12 cellular contexts compared by ENCODE assay signal in the genomic region with DNA sequence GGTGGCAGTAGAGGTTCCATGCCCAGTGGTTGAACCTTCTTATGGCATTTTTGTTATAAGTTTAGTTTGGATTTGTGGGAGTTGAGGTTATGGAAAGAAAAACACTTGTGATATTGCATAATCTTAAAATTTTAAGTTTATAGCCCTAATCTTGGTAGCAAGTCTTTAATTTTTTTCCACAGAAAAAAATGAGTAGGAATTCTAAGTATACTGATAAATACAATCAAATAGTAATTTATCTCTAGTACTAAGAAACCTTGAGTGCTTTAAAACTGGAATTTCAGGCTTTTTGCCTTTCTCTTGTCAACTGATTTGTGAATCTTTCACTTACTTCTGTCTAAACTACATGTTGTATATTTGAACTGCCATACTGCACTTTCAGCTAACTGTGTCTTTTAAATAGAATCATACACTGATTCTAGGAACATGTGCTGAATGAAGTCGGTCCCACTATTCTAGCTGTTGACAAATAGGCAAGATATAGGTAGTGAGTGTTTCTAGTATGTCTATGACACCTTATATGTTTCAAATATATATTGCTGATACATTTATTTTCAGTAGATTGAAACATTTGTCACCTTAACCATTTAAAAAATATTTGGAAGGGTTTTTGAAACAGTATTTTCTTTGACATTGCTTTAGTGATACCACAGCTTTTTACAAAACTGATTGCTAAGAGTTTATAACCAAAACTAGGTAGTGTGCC. TPM values are rescaled to one million over a fixed set of nuclear protein-coding genes. Genes with fewer than 3 reads are reported as not detected.
A peak's percentile ranks its signal among the peaks of the same experiment; 100 is the strongest.
DNase-seq lines count a peak whose midpoint lies in the region; ATAC-seq, FAIRE-seq and TF ChIP-seq lines count a peak whose summit lies in the region.
"Had no signal": no experiment of that assay in that cellular context is flagged by ENCODE, and none has a peak within 500 bp of the region (broad histone marks: within the 10 kb centered on the region; RNA-seq: fewer than 3 reads in every experiment).

No MANE protein-coding gene starts in this region.

- peaks cover 72% of the 10 kb centered on the region for H3K79me2 ChIP-seq in HepG2 (ENCODE audit: insufficient read depth, low read length)

- no peak for TF ChIP-seq POLR2A in HepG2 (IDR thresholded peaks at IDR 0.05; ENCODE audit: insufficient read depth in 1 of 2, low read depth in 2 of 2, low read length in 2 of 2)
- TF ChIP-seq POLR2A in right lobe of liver (IDR thresholded peaks at IDR 0.05) = no peak
- TF ChIP-seq POLR2A in upper lobe of left lung (IDR thresholded peaks at IDR 0.05) = no peak

- ATAC-seq in HepG2 = no peak
- ATAC-seq in right lobe of liver = no peak
- ATAC-seq in WTC11 = no peak
- ATAC-seq in upper lobe of left lung (ENCODE audit: low FRiP score in 2 of 2) = no peak
- no peak for ATAC-seq in GM21717 (IDR thresholded peaks at IDR 0.05; ENCODE audit: unreplicated experiment)
- ATAC-seq: SK-N-SH treated with all-trans-retinoic acid at 6 μM for 48 hours had no signal

- no peaks in the 10 kb centered on the region for H3K27me3 Mint-ChIP-seq in WTC11 (ENCODE audit: low read depth)
- H3K27me3 Mint-ChIP-seq: memory B cell had no signal

- no peak for TF ChIP-seq CTCF in HepG2 (CRISPR knock-in tag; IDR thresholded peaks at IDR 0.05)
- TF ChIP-seq CTCF in right lobe of liver (IDR thresholded peaks at IDR 0.05) = no peak
- TF ChIP-seq CTCF in WTC11 (IDR thresholded peaks at IDR 0.05) = no peak
- TF ChIP-seq CTCF in kidney (IDR thresholded peaks at IDR 0.05; ENCODE audit: borderline replicate concordance, extremely low read depth, insufficient read depth) = no peak
- TF ChIP-seq CTCF in upper lobe of left lung (IDR thresholded peaks at IDR 0.05) = no peak

- no peaks in the 10 kb centered on the region; a peak in 1 of 5 replicates for H3K27me3 ChIP-seq in HepG2 (ENCODE audit: control insufficient read depth in 1 of 2, insufficient read depth in 2 of 2, low read length in 2 of 2)
- no peaks in the 10 kb centered on the region for H3K27me3 ChIP-seq in right lobe of liver
- no peaks in the 10 kb centered on the region for H3K27me3 ChIP-seq in upper lobe of left lung

- H3K9ac ChIP-seq in HepG2 (ENCODE audit: insufficient read depth, low read depth, low read length) = peak overlapping the region; percentile 51
- peak overlapping the region; percentile 4 to 98 for H3K9ac ChIP-seq in kidney (ENCODE audit: low read length in 2 of 2)

- no peak overlapping the region for H2AFZ ChIP-seq in HepG2 (ENCODE audit: low read length)

- peak overlapping the region; percentile 88 to 96 (median 95) for H3K4me3 ChIP-seq in HepG2 (replicated peaks in 1 of 3; ENCODE audit: insufficient read depth in 1 of 3, low read depth in 2 of 3, low read length in 3 of 3)
- H3K4me3 ChIP-seq in right lobe of liver = no peak overlapping the region
- peak overlapping the region; percentile 90 to 95 for H3K4me3 ChIP-seq in kidney (ENCODE audit: low read length in 2 of 2)
- peak overlapping the region in 3 of 4 donors; percentile 73 to 90 (median 77) for H3K4me3 ChIP-seq in upper lobe of left lung

- peaks cover 10% of the 10 kb centered on the region for H3K36me3 Mint-ChIP-seq in WTC11

- TF ChIP-seq EP300 in HepG2 (IDR thresholded peaks at IDR 0.05; ENCODE audit: low read depth in 2 of 2, low read length in 2 of 2) (no peak), HepG2 (CRISPR knock-in tag; IDR thresholded peaks at IDR 0.05; ENCODE audit: borderline replicate concordance) (no peak), upper lobe of left lung (IDR thresholded peaks at IDR 0.05) (no peak)

- H3K36me3 ChIP-seq in HepG2 (replicated peaks in 1 of 2; ENCODE audit: control insufficient read depth in 1 of 2, insufficient read depth in 2 of 2, low read length in 2 of 2) (peaks cover 3 to 16% of the 10 kb centered on the region in 2 experiments; a peak in 4 of 5 replicates), right lobe of liver (no peaks in the 10 kb centered on the region), kidney (ENCODE audit: control insufficient read depth in 1 of 2, insufficient read depth in 2 of 2, low read length in 2 of 2) (peaks cover 0 to 21% of the 10 kb centered on the region in 2 donors), upper lobe of left lung (no peaks in the 10 kb centered on the region)

- H3K4me1 Mint-ChIP-seq in WTC11 = peaks cover 50% of the 10 kb centered on the region

- POLR2A ChIA-PET in HepG2 (lab: Yijun Ruan, JAX) = interaction anchor here (0.6 to 5.1 kb wide), 6 partner anchors 9 to 75 kb away, joined by 3 to 53 read pairs (median 5); no protein-coding TSS in a partner anchor
- POLR2A ChIA-PET in WTC11 (lab: Charles Lee) = interaction anchor here (0.5 to 0.8 kb wide), 2 partner anchors 20 to 93 kb away, joined by 3 to 6 read pairs; no protein-coding TSS in a partner anchor

- TF ChIP-seq RAD21 in HepG2 (CRISPR knock-in tag; IDR thresholded peaks at IDR 0.05) = no peak

- peak overlapping the region; percentile 91 for H3K4me2 ChIP-seq in HepG2 (ENCODE audit: low read depth, low read length)

- H3K9me3 Mint-ChIP-seq in WTC11 = no peaks in the 10 kb centered on the region
- H3K9me3 Mint-ChIP-seq: memory B cell had no signal

- no peaks in the 10 kb centered on the region for H3K9me3 ChIP-seq in HepG2 (ENCODE audit: low read length)
- no peaks in the 10 kb centered on the region for H3K9me3 ChIP-seq in right lobe of liver
- H3K9me3 ChIP-seq in kidney (ENCODE audit: control insufficient read depth in 1 of 2, low read length in 2 of 2) = no peaks in the 10 kb centered on the region
- no peaks in the 10 kb centered on the region for H3K9me3 ChIP-seq in upper lobe of left lung

- peaks cover 81% of the 10 kb centered on the region for H3K4me1 ChIP-seq in HepG2 (ENCODE audit: insufficient read depth, low read length)
- peaks cover 0 to 26% (median 12%) of the 10 kb centered on the region in 4 donors for H3K4me1 ChIP-seq in right lobe of liver
- H3K4me1 ChIP-seq in kidney (ENCODE audit: control insufficient read depth in 1 of 2, insufficient read depth in 1 of 2, low read depth in 1 of 2, low read length in 2 of 2) = peaks cover 21 to 30% of the 10 kb centered on the region in 2 donors
- H3K4me1 ChIP-seq in upper lobe of left lung = peaks cover 21 to 30% (median 26%) of the 10 kb centered on the region in 4 donors

- DNase-seq in HepG2 (ENCODE audit: low spot score) (no peak), right lobe of liver (no peak), WTC11 (ENCODE audit: low spot score) (no peak), kidney (no peak), upper lobe of left lung (no peak), NCI-H345 treated with DMSO at 0.1 percent for 48 hours (lab: John Stamatoyannopoulos, UW; ENCODE audit: unreplicated experiment) (no peak), foreskin melanocyte (no peak)
- DNase-seq: Kasumi-1; stimulated activated CD4-positive, alpha-beta T cell treated with anti-CD3 and anti-CD28 coated beads, Interleukin-2, amount 100 ng/mL, for 24 hours had no signal

- BruUV-seq in HepG2 (replicated peaks; lab: Mats Ljungman, UMichigan) = no TSS peak

- FAIRE-seq in HepG2 (lab: Jason Lieb, UNC) = no peak
- FAIRE-seq in kidney (lab: Jason Lieb, UNC) = no peak

- peak overlapping the region; percentile 78 for H3K4me3 Mint-ChIP-seq in WTC11
- H3K4me3 Mint-ChIP-seq: memory B cell had no signal

- 53% methylated on average over 1 of the region's 1 CpG for WGBS in HepG2 (ENCODE audit: low lambda C conversion rate)
- 48% methylated on average over 1 of the region's 1 CpG for WGBS in right lobe of liver (ENCODE audit: insufficient coverage, low coverage, low lambda C conversion rate, missing lambda C conversion rate)
- 53 to 55% methylated on average over 1 of the region's 1 CpG for WGBS in upper lobe of left lung, 2 donors

- in situ Hi-C loops in HepG2 (cut with HindIII; ENCODE audit: extremely low pct_ligation_motif_present, low pct_unique_long_range_greater_than_20kb) = loop anchor here (25.0 kb wide), 1 partner anchor 96 kb away; no protein-coding TSS in a partner anchor

- no peak overlapping the region for H3K27ac Mint-ChIP-seq in WTC11
- H3K27ac Mint-ChIP-seq: memory B cell had no signal

- H3K27ac ChIP-seq in HepG2 (ENCODE audit: extremely low read length, insufficient read depth, low read length) (peak overlapping the region; percentile 13), right lobe of liver (no peak overlapping the region), kidney (ENCODE audit: low read depth in 2 of 2, low read length in 2 of 2) (peak overlapping the region; percentile 38 to 98), upper lobe of left lung (peak overlapping the region; percentile 53 to 90 (median 89))

- intact Hi-C loops in HepG2 (cut with micrococcal nuclease; ENCODE audit: unreplicated experiment) = no loop called here
- intact Hi-C loops in right lobe of liver (cut with DNase I) = no loop called here
- intact Hi-C loops in kidney (cut with DNase I) = no loop called here

- H4K20me1 ChIP-seq in HepG2 (ENCODE audit: insufficient read depth, low read length) = peaks cover 18% of the 10 kb centered on the region

- CTCF ChIA-PET in HepG2 (lab: Yijun Ruan, JAX; ENCODE audit: low intra/inter-chr PET ratio, low total read pairs) = no interaction called here
- CTCF ChIA-PET in WTC11 (lab: Charles Lee) = interaction anchor here (1.3 to 4.9 kb wide), 5 partner anchors 15 to 108 kb away, joined by 4 to 39 read pairs (median 5); no protein-coding TSS in a partner anchor

RNA-seq across cellular contexts. Expression of a gene that starts 2.4 kb away (rescaled TPM):
- total RNA-seq in HepG2 (2016; rRNA removed; fragmentation: Illumina TruSeq; extraction: Trizol) (22.2 and 26.6 TPM in 2 replicates), right lobe of liver (10 to 100 TPM in 2 of 6 experiments, 1 to 10 TPM in 4; 6.6 to 11.1 (median 8.5) TPM), WTC11 (2021) (29.6 to 38.0 TPM (median 37.5 TPM) in 3 replicates), kidney (72.0 TPM), upper lobe of left lung (10 to 100 TPM in 5 of 6 donors, 1 to 10 TPM in 1; 7.3 to 56.4 (median 43.4) TPM)
- 1.9 TPM in 2 replicates for total RNA-seq in HepG2 (2016; cell fraction: cytosol; rRNA removed; fragmentation: Illumina TruSeq; extraction: Trizol; ENCODE audit: low read depth)
- 21.4 and 26.1 TPM in 2 replicates for total RNA-seq in HepG2 (2016; cell fraction: insoluble cytoplasmic fraction; rRNA removed; fragmentation: Illumina TruSeq; extraction: Trizol)
- 10.5 and 11.8 TPM in 2 replicates for total RNA-seq in HepG2 (2016; cell fraction: membrane; rRNA removed; fragmentation: Illumina TruSeq; extraction: Trizol)
- 12.5 and 14.9 TPM in 2 replicates for total RNA-seq in HepG2 (2016; cell fraction: nucleus; rRNA removed; fragmentation: Illumina TruSeq; extraction: Trizol)
- polyA plus RNA-seq in HepG2 (2011; rRNA removed) (6.0 and 6.9 TPM in 2 replicates), kidney (ENCODE audit: insufficient read depth, low read depth, low replicate concordance) (9.2 TPM)
- polyA plus RNA-seq in HepG2 (2011; cell fraction: cytosol; rRNA removed) = 2.8 and 4.1 TPM in 2 replicates
- polyA plus RNA-seq in HepG2 (2011; cell fraction: nucleus; rRNA removed) = 2.6 and 3.1 TPM in 2 replicates
- 4.6 and 4.9 TPM in 2 replicates for polyA plus RNA-seq in HepG2 (2012)
- 0.35 and 0.57 TPM in 2 replicates for polyA plus RNA-seq in HepG2 (2016; cell fraction: cytosol; fragmentation: Illumina TruSeq; extraction: Trizol; ENCODE audit: low read depth)
- 8.8 and 9.1 TPM in 2 replicates for polyA plus RNA-seq in HepG2 (2016; cell fraction: insoluble cytoplasmic fraction; fragmentation: Illumina TruSeq; extraction: Trizol; ENCODE audit: low read depth)
- polyA plus RNA-seq in HepG2 (2016; cell fraction: membrane; fragmentation: Illumina TruSeq; extraction: Trizol; ENCODE audit: low read depth) = 2.6 and 2.7 TPM in 2 replicates
- polyA plus RNA-seq in HepG2 (2016; cell fraction: nucleus; fragmentation: Illumina TruSeq; extraction: Trizol; ENCODE audit: insufficient read depth, low read depth) = 13.0 and 13.3 TPM in 2 replicates
- 3.1 and 8.3 TPM in 2 replicates for polyA minus RNA-seq in HepG2 (2011; rRNA and poly(A)+ RNA removed; ENCODE audit: low replicate concordance)
- 22.0 and 24.4 TPM in 2 replicates for polyA minus RNA-seq in HepG2 (2011; cell fraction: cytosol; rRNA and poly(A)+ RNA removed)
- 10.6 and 14.4 TPM in 2 replicates for polyA minus RNA-seq in HepG2 (2011; cell fraction: nucleus; rRNA and poly(A)+ RNA removed)

RNA-seq across cellular contexts. Expression of a gene that starts 42.5 kb away (rescaled TPM):
- not detected in 2 replicates for total RNA-seq in HepG2 (2016; rRNA removed; fragmentation: Illumina TruSeq; extraction: Trizol)
- total RNA-seq in HepG2 (2016; cell fraction: cytosol; rRNA removed; fragmentation: Illumina TruSeq; extraction: Trizol; ENCODE audit: low read depth) = not detected in 2 replicates
- not detected in 2 replicates for total RNA-seq in HepG2 (2016; cell fraction: insoluble cytoplasmic fraction; rRNA removed; fragmentation: Illumina TruSeq; extraction: Trizol)
- total RNA-seq in HepG2 (2016; cell fraction: membrane; rRNA removed; fragmentation: Illumina TruSeq; extraction: Trizol) = not detected in 2 replicates
- not detected in 2 replicates for total RNA-seq in HepG2 (2016; cell fraction: nucleus; rRNA removed; fragmentation: Illumina TruSeq; extraction: Trizol)
- 0.18 and 0.26 TPM in 2 replicates for polyA plus RNA-seq in HepG2 (2011; rRNA removed)
- 0.05 TPM in 2 replicates for polyA plus RNA-seq in HepG2 (2011; cell fraction: cytosol; rRNA removed)
- polyA plus RNA-seq in HepG2 (2011; cell fraction: nucleus; rRNA removed) = 1.9 and 2.1 TPM in 2 replicates
- 0.11 and 0.36 TPM in 2 replicates for polyA plus RNA-seq in HepG2 (2012)
- polyA plus RNA-seq in HepG2 (2016; cell fraction: cytosol; fragmentation: Illumina TruSeq; extraction: Trizol; ENCODE audit: low read depth) = not detected in 2 replicates
- not detected in 2 replicates for polyA plus RNA-seq in HepG2 (2016; cell fraction: insoluble cytoplasmic fraction; fragmentation: Illumina TruSeq; extraction: Trizol; ENCODE audit: low read depth)
- not detected in 2 replicates for polyA plus RNA-seq in HepG2 (2016; cell fraction: membrane; fragmentation: Illumina TruSeq; extraction: Trizol; ENCODE audit: low read depth)
- 0.13 TPM in 1 of 2 replicates, not detected in the other for polyA plus RNA-seq in HepG2 (2016; cell fraction: nucleus; fragmentation: Illumina TruSeq; extraction: Trizol; ENCODE audit: insufficient read depth, low read depth)
- polyA minus RNA-seq in HepG2 (2011; rRNA and poly(A)+ RNA removed; ENCODE audit: low replicate concordance) = 0.42 TPM in 1 of 2 replicates, not detected in the other
- polyA minus RNA-seq in HepG2 (2011; cell fraction: cytosol; rRNA and poly(A)+ RNA removed) = not detected in 2 replicates
- 0.37 and 0.52 TPM in 2 replicates for polyA minus RNA-seq in HepG2 (2011; cell fraction: nucleus; rRNA and poly(A)+ RNA removed)
- 10 to 100 TPM in 2 of 6 experiments, 1 to 10 TPM in 4; 4.8 to 13.8 (median 8.9) TPM for total RNA-seq in right lobe of liver
- 5.4 to 6.5 TPM (median 6.0 TPM) in 3 replicates for total RNA-seq in WTC11 (2021)
- 14.6 TPM for total RNA-seq in kidney
- polyA plus RNA-seq in kidney (ENCODE audit: insufficient read depth, low read depth, low replicate concordance) = 10.5 TPM
- 10 to 100 TPM in 2 of 6 donors, 1 to 10 TPM in 4; 2.1 to 36.7 (median 5.1) TPM for total RNA-seq in upper lobe of left lung

Comparison
In these comparisons a context has a peak if more than half of its experiments do, and no peak if none do; other contexts are left out.
1. H3K27ac ChIP-seq: peak in HepG2 (single experiment), kidney (2 of 2) and upper lobe of left lung (4 of 4); none in right lobe of liver (0 of 3).
2. H3K4me3 ChIP-seq: peak in HepG2 (3 of 3), kidney (2 of 2) and upper lobe of left lung (3 of 4); none in right lobe of liver (0 of 3).